ENCODE assay signal across 8 cellular contexts in genomic region chr19:35766571-35767104, GRCh38. TPM values are rescaled to one million over a fixed set of nuclear protein-coding genes. Genes with fewer than 3 reads are reported as not detected.
"Had no signal": no experiment of that assay in that cellular context is flagged by ENCODE, and none has a peak within 500 bp of the region (broad histone marks: within the 10 kb centered on the region; RNA-seq: fewer than 3 reads in every experiment).

No MANE protein-coding gene starts in this region.

- H2AFZ ChIP-seq: hepatocyte had no signal

- H3K9me3 Mint-ChIP-seq: stimulated activated memory B cell treated with anti-CD40 and anti-IgM and Interleukin-4, amounts not matched to agents 10 μg/mL and 1 μg/mL and 100 μg/mL, for 72 hours had no signal

- ATAC-seq: gastroesophageal sphincter had no signal

- DNase-seq: activated CD4-positive, alpha-beta T cell treated with anti-CD3 and anti-CD28 coated beads, Interleukin-2, amount 50 U/mL, for 1 hour; activated effector memory CD4-positive, alpha-beta T cell treated with Interleukin-2 at 50 U/mL for 16 hours had no signal

- H3K4me3 ChIP-seq: gastroesophageal sphincter, hepatocyte, smooth muscle cell had no signal

- H3K4me2 ChIP-seq: hepatocyte, smooth muscle cell had no signal

- H3K27ac ChIP-seq: hepatocyte had no signal

- H3K27ac Mint-ChIP-seq: activated naive CD8-positive, alpha-beta T cell; stimulated activated memory B cell treated with anti-CD40 and anti-IgM and Interleukin-4, amounts not matched to agents 10 μg/mL and 1 μg/mL and 100 μg/mL, for 72 hours had no signal

- H3K27me3 Mint-ChIP-seq: activated naive CD8-positive, alpha-beta T cell; stimulated activated memory B cell treated with anti-CD40 and anti-IgM and Interleukin-4, amounts not matched to agents 10 μg/mL and 1 μg/mL and 100 μg/mL, for 72 hours had no signal

- H3K9me3 ChIP-seq: gastroesophageal sphincter had no signal

- H3K27me3 ChIP-seq: gastroesophageal sphincter, hepatocyte had no signal

- H3K36me3 Mint-ChIP-seq: activated naive CD8-positive, alpha-beta T cell had no signal

- H3K79me2 ChIP-seq: hepatocyte had no signal

- H3K4me3 Mint-ChIP-seq: activated naive CD8-positive, alpha-beta T cell; stimulated activated memory B cell treated with anti-CD40 and anti-IgM and Interleukin-4, amounts not matched to agents 10 μg/mL and 1 μg/mL and 100 μg/mL, for 72 hours had no signal

RNA-seq across cellular contexts. Expression of gene HSPB6, which starts 9.8 kb away (rescaled TPM):
- total RNA-seq: T-helper 2 cell treated with Interferon-gamma antibody and Interleukin-4, amounts not matched to agents 100 ng/mL and 5 ng/mL, for 36 hours had no signal
